20 cellular contexts compared by ENCODE assay signal in the genomic region with DNA sequence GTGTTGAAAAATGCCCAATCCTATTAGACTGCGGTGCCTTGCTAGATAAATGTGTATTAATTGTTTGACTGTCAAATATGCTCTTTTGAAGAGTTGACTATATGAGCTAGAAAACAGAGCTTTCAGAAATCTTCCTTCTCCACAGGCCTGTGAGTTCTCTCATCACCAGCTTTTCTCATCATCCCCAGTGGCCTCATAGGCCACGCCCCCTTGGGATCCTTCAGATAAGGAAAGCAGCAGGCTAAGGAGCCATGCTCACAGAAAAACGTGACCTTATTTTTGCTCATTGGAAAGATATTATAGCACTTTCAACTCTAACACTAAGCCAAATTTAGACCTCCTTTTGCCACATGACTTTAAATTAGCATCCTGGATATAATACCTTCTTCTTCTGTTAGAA.
A peak's percentile ranks its signal among the peaks of the same experiment; 100 is the strongest.
DNase-seq lines count a peak whose midpoint lies in the region; TF ChIP-seq lines count a peak whose summit lies in the region.
"Had no signal": no experiment of that assay in that cellular context is flagged by ENCODE, and none has a peak within 500 bp of the region (broad histone marks: within the 10 kb centered on the region; RNA-seq: fewer than 3 reads in every experiment).

No MANE protein-coding gene starts in this region.

- H2BK12ac ChIP-seq in H9 (ENCODE audit: insufficient read length, low read depth, low read length): no peak overlapping the region

- no peak overlapping the region for H3K56ac ChIP-seq in H9 (ENCODE audit: insufficient read length, low read depth, low read length)

- no peaks in the 10 kb centered on the region for H3K79me2 ChIP-seq in H9 (ENCODE audit: insufficient read depth, low read length)

- no peak overlapping the region for H2AK5ac ChIP-seq in H9 (ENCODE audit: insufficient read length, low read length)

- H3K27ac ChIP-seq in H9 (ENCODE audit: insufficient read length, low read depth, low read length): no peak overlapping the region
- H3K27ac ChIP-seq: BLaER1, HL-60 had no signal

- H4K91ac ChIP-seq in H9 (ENCODE audit: insufficient read length, low read depth, low read length): no peak overlapping the region

- H4K20me1 ChIP-seq in H9 (ENCODE audit: control insufficient read depth, insufficient read depth, insufficient read length): no peaks in the 10 kb centered on the region
- H4K20me1 ChIP-seq: BLaER1 had no signal

- no peak for TF ChIP-seq CTCF in H9 (conservative IDR thresholded peaks at IDR 0.05)
- TF ChIP-seq CTCF in glutamatergic neuron (IDR thresholded peaks at IDR 0.05; ENCODE audit: partially characterized antibody, unreplicated experiment): no peak
- TF ChIP-seq CTCF in nephron progenitor cell (IDR thresholded peaks at IDR 0.05): no peak

- H3K36me3 Mint-ChIP-seq in H9 (ENCODE audit: insufficient read depth in 1 of 3, low read depth in 3 of 3) (no peaks in the 10 kb centered on the region), glutamatergic neuron (ENCODE audit: unreplicated experiment) (no peaks in the 10 kb centered on the region), nephron progenitor cell (ENCODE audit: low read depth) (no peaks in the 10 kb centered on the region)

- no peak overlapping the region for H4K5ac ChIP-seq in H9 (ENCODE audit: insufficient read length, low read depth, low read length)

- no peak overlapping the region for H3K18ac ChIP-seq in H9 (ENCODE audit: insufficient read length, low read depth, low read length)

- H3K9me3 Mint-ChIP-seq in H9 (no peaks in the 10 kb centered on the region), glutamatergic neuron (ENCODE audit: unreplicated experiment) (no peaks in the 10 kb centered on the region), nephron progenitor cell (peaks cover 4% of the 10 kb centered on the region)
- H3K9me3 Mint-ChIP-seq: CD4-positive, alpha-beta T cell had no signal

- no peak overlapping the region for H2BK120ac ChIP-seq in H9 (ENCODE audit: low read depth, low read length, poor library complexity, severe bottlenecking)

- H3K4me3 Mint-ChIP-seq in H9 (no peak overlapping the region), glutamatergic neuron (ENCODE audit: unreplicated experiment) (no peak overlapping the region), nephron progenitor cell (no peak overlapping the region)
- H3K4me3 Mint-ChIP-seq: CD4-positive, alpha-beta T cell; HFFc6; T-helper 1 cell treated with Interleukin-12 subunit alpha and Interleukin-12 subunit beta and Interleukin-4 antibody, amounts not matched to agents 30 μg/mL and 1 μg/mL, for 36 hours had no signal

- H4K8ac ChIP-seq in H9 (replicated peaks; ENCODE audit: insufficient read length, low read depth, low read length): no peak overlapping the region

- no peak overlapping the region for H3K4me2 ChIP-seq in H9 (ENCODE audit: insufficient read depth, insufficient read length, low read length)
- H3K4me2 ChIP-seq: BLaER1 had no signal

- H3K9me3 ChIP-seq in H9 (ENCODE audit: control insufficient read depth, low read depth, low read length): no peaks in the 10 kb centered on the region
- H3K9me3 ChIP-seq: BLaER1, MG63 had no signal

- DNase-seq in D341Med (ENCODE audit: low spot score) (peak; percentile 15), H9 (peak; percentile 27), glutamatergic neuron (peak; percentile 70), nephron progenitor cell (peak; percentile 6), COLO829 (ENCODE audit: low spot score) (no peak)
- no peak for DNase-seq in activated T-cell treated with anti-CD3 and anti-CD28 coated beads, Interleukin-2, amount 50 U/mL, for 48 hours
- DNase-seq in activated effector memory CD4-positive, alpha-beta T cell treated with Interleukin-2 at 50 U/mL for 16 hours: no peak
- DNase-seq: Calu3; CD4-positive, alpha-beta T cell; HFFc6; MG63; NCI-H1048; NCI-H1417 treated with DMSO at 0.1 percent for 48 hours; NCI-H1930; NCI-H226; NCI-H524; NCI-H774 had no signal

- no peaks in the 10 kb centered on the region for H3K4me1 ChIP-seq in H9 (ENCODE audit: insufficient read depth, low read length)

- no peak overlapping the region for H3K14ac ChIP-seq in H9 (ENCODE audit: insufficient read depth, low read length)

- H2BK20ac ChIP-seq in H9 (ENCODE audit: low read depth, low read length, poor library complexity, severe bottlenecking): no peak overlapping the region

- H3K27me3 Mint-ChIP-seq in H9 (ENCODE audit: low read depth): no peaks in the 10 kb centered on the region
- H3K27me3 Mint-ChIP-seq in glutamatergic neuron (ENCODE audit: unreplicated experiment): no peaks in the 10 kb centered on the region
- H3K27me3 Mint-ChIP-seq in nephron progenitor cell (ENCODE audit: low read depth, poor library complexity): no peaks in the 10 kb centered on the region
- H3K27me3 Mint-ChIP-seq: CD4-positive, alpha-beta T cell had no signal

- H2BK5ac ChIP-seq in H9 (ENCODE audit: insufficient read length, low read length): no peak overlapping the region

- H3K9ac ChIP-seq in H9 (ENCODE audit: extremely low read depth, insufficient read length, low read length): no peak overlapping the region
- H3K9ac ChIP-seq: BLaER1 had no signal

- H3K27me3 ChIP-seq in H9 (ENCODE audit: insufficient read depth, low read length): no peaks in the 10 kb centered on the region
- H3K27me3 ChIP-seq: BLaER1, MG63 had no signal

- no peaks in the 10 kb centered on the region for H3K4me1 Mint-ChIP-seq in H9
- H3K4me1 Mint-ChIP-seq in glutamatergic neuron (ENCODE audit: low read depth, unreplicated experiment): peaks cover 7% of the 10 kb centered on the region
- no peaks in the 10 kb centered on the region for H3K4me1 Mint-ChIP-seq in nephron progenitor cell

- H3T11ph ChIP-seq in H9 (ENCODE audit: low read length): no peak overlapping the region

- no peak overlapping the region for H3K27ac Mint-ChIP-seq in H9
- no peak overlapping the region for H3K27ac Mint-ChIP-seq in glutamatergic neuron (ENCODE audit: unreplicated experiment)
- no peak overlapping the region for H3K27ac Mint-ChIP-seq in nephron progenitor cell
- H3K27ac Mint-ChIP-seq: CD4-positive, alpha-beta T cell; HFFc6; T-helper 1 cell treated with Interleukin-12 subunit alpha and Interleukin-12 subunit beta and Interleukin-4 antibody, amounts not matched to agents 30 μg/mL and 1 μg/mL, for 36 hours had no signal

- no peak overlapping the region for H3K4ac ChIP-seq in H9 (ENCODE audit: low read depth, low read length)

- no peak overlapping the region for H2AFZ ChIP-seq in H9 (ENCODE audit: low read length)

- WGBS in H9 (ENCODE audit: extremely low coverage, insufficient read length, low lambda C conversion rate): no CpG with 5 or more reads among the region's 3 CpGs

- H2BK15ac ChIP-seq in H9 (ENCODE audit: low read depth, low read length): no peak overlapping the region

- no peak overlapping the region for H3K23ac ChIP-seq in H9 (ENCODE audit: insufficient read length, low read depth, low read length)

- H3K79me1 ChIP-seq in H9 (ENCODE audit: insufficient read depth, low read depth, low read length, poor library complexity, severe bottlenecking): no peaks in the 10 kb centered on the region

- H3K23me2 ChIP-seq in H9 (ENCODE audit: insufficient read length, low read depth, low read length, poor library complexity, severe bottlenecking): no peaks in the 10 kb centered on the region

Comparison
In these comparisons a context has a peak if more than half of its experiments do, and no peak if none do; other contexts are left out.
1. DNase-seq: peak in D341Med (single experiment), H9 (single experiment), glutamatergic neuron (single experiment) and nephron progenitor cell (single experiment); none in activated T-cell treated with anti-CD3 and anti-CD28 coated beads, Interleukin-2, amount 50 U/mL, for 48 hours (0 of 2), COLO829 (single experiment) and activated effector memory CD4-positive, alpha-beta T cell treated with Interleukin-2 at 50 U/mL for 16 hours (single experiment).